16 cellular contexts compared by ENCODE assay signal in the genomic region with DNA sequence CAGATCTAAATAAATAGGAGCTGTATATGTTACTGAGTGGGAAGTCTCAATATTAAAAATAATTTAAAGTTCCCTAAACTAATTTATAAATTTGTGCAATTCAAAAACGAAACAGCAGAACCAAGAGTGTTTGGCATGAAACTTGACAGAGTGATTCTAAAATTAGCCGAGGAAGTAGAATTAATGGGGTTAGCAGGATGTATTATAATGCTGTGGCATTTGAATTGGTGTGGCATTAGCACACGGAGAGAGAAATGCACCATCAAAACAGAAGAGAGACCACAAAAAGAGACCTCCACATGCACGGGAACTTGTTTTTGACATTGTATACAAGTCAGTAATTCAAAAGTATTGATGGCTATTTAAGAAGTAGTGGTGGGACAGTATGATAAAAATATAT.
DNase-seq lines count a peak whose midpoint lies in the region; ATAC-seq, FAIRE-seq and TF ChIP-seq lines count a peak whose summit lies in the region.
"Had no signal": no experiment of that assay in that cellular context is flagged by ENCODE, and none has a peak within 500 bp of the region (broad histone marks: within the 10 kb centered on the region; RNA-seq: fewer than 3 reads in every experiment).

No MANE protein-coding gene starts in this region.

- H2BK15ac ChIP-seq in mesendoderm (replicated peaks; ENCODE audit: low read depth): no peak overlapping the region

- H3K56ac ChIP-seq in mesendoderm (ENCODE audit: low read length): no peak overlapping the region

- no peak overlapping the region for H3K4me2 ChIP-seq in mesendoderm (ENCODE audit: low read length)

- no peak overlapping the region for H4K5ac ChIP-seq in mesendoderm (ENCODE audit: low read length)

- peak; percentile 71 for ATAC-seq in GM19438 (IDR thresholded peaks at IDR 0.05; ENCODE audit: low read depth, unreplicated experiment)
- ATAC-seq in HG03342 (IDR thresholded peaks at IDR 0.05; ENCODE audit: unreplicated experiment): peak; percentile 59
- ATAC-seq in activated naive CD8-positive, alpha-beta T cell treated with anti-CD3 and anti-CD28 coated beads, Interleukin-2, amount 50 U/mL, for 24 hours: no peak
- ATAC-seq: activated T-cell treated with anti-CD3 and anti-CD28 coated beads, Interleukin-2, amount 50 U/mL, for 4 hours had no signal

- no peaks in the 10 kb centered on the region for H3K36me3 ChIP-seq in GM06990 (ENCODE audit: control insufficient read depth, insufficient read depth, low read length)
- H3K36me3 ChIP-seq in mesendoderm (ENCODE audit: control insufficient read depth, insufficient read depth, low read length): no peaks in the 10 kb centered on the region
- H3K36me3 ChIP-seq: left ventricle myocardium inferior, prostate gland, vagina had no signal

- H3K79me2 ChIP-seq in mesendoderm (ENCODE audit: control insufficient read depth, insufficient read depth, low read length): no peaks in the 10 kb centered on the region

- no peak for FAIRE-seq in H54 (lab: Jason Lieb, UNC)

- no peak overlapping the region for H2BK5ac ChIP-seq in mesendoderm (ENCODE audit: low read length)

- no peak overlapping the region for H3K27ac ChIP-seq in mesendoderm (ENCODE audit: low read depth, low read length)
- H3K27ac ChIP-seq: left ventricle myocardium inferior, prostate gland, vagina had no signal

- no peak overlapping the region for H4K8ac ChIP-seq in mesendoderm (ENCODE audit: low read depth, low read length)

- peaks cover 2% of the 10 kb centered on the region for H3K36me3 Mint-ChIP-seq in activated naive CD8-positive, alpha-beta T cell treated with anti-CD3 and anti-CD28 coated beads, Interleukin-2, amount 50 U/mL, for 24 hours (ENCODE audit: low read depth)

- TF ChIP-seq POLR2A in H54 (IDR thresholded peaks at IDR 0.05; ENCODE audit: low read depth, low read length): no peak

- H3K79me1 ChIP-seq in mesendoderm (ENCODE audit: low read length): peaks cover 3% of the 10 kb centered on the region

- peak overlapping the region; percentile 7 for H3K27ac Mint-ChIP-seq in activated naive CD8-positive, alpha-beta T cell treated with anti-CD3 and anti-CD28 coated beads, Interleukin-2, amount 50 U/mL, for 24 hours

- H3K27me3 ChIP-seq in GM06990 (replicated peaks; ENCODE audit: control insufficient read depth, insufficient read depth, low read length): no peaks in the 10 kb centered on the region
- H3K27me3 ChIP-seq in mesendoderm (ENCODE audit: insufficient read depth, low read length, poor library complexity): no peaks in the 10 kb centered on the region
- H3K27me3 ChIP-seq: vagina had no signal

- WGBS in mesendoderm (ENCODE audit: extremely low coverage, insufficient coverage, low lambda C conversion rate): no CpG with 5 or more reads among the region's 4 CpGs

- DNase-seq in GM06990 (ENCODE audit: extremely low read depth, insufficient read length): peak; percentile 49
- no peak for DNase-seq in activated naive CD8-positive, alpha-beta T cell treated with anti-CD3 and anti-CD28 coated beads, Interleukin-2, amount 50 U/mL, for 24 hours
- no peak for DNase-seq in D341Med (ENCODE audit: low spot score)
- no peak for DNase-seq in NCI-H82 (lab: John Stamatoyannopoulos, UW)
- no peak for DNase-seq in mesendoderm
- DNase-seq in H54 (ENCODE audit: insufficient read length, low spot score): no peak
- DNase-seq: activated T-cell treated with anti-CD3 and anti-CD28 coated beads, Interleukin-2, amount 50 U/mL, for 4 hours; AML-193; left ventricle myocardium inferior; NCI-H1417; NK-92 treated with Interleukin-12 subunit alpha and Interleukin-12 subunit beta, amount 100 ng/mL, for 24 hours; T-helper 9 cell had no signal

- H3K4me1 Mint-ChIP-seq in activated naive CD8-positive, alpha-beta T cell treated with anti-CD3 and anti-CD28 coated beads, Interleukin-2, amount 50 U/mL, for 24 hours: peaks cover 24% of the 10 kb centered on the region

- H3K9me3 Mint-ChIP-seq in activated naive CD8-positive, alpha-beta T cell treated with anti-CD3 and anti-CD28 coated beads, Interleukin-2, amount 50 U/mL, for 24 hours: no peaks in the 10 kb centered on the region
- H3K9me3 Mint-ChIP-seq: activated T-cell treated with anti-CD3 and anti-CD28 coated beads, Interleukin-2, amount 50 U/mL, for 4 hours had no signal

- no peak overlapping the region for H3K9ac ChIP-seq in mesendoderm (ENCODE audit: low read length)

- no peak for TF ChIP-seq CTCF in GM06990 (IDR thresholded peaks at IDR 0.05; ENCODE audit: insufficient read depth, low read length, poor library complexity, severe bottlenecking)

- no peak overlapping the region for H3K18ac ChIP-seq in mesendoderm (ENCODE audit: low read length)

- no peak overlapping the region for H3K23ac ChIP-seq in mesendoderm (ENCODE audit: low read length)

- H3K4ac ChIP-seq in mesendoderm (ENCODE audit: low read depth, low read length): no peak overlapping the region

- H3K4me3 ChIP-seq in GM06990 (replicated peaks; ENCODE audit: low read depth, low read length): no peak overlapping the region; the same call in 1 of the 2 replicates
- H3K4me3 ChIP-seq in mesendoderm (ENCODE audit: low read length): no peak overlapping the region
- H3K4me3 ChIP-seq: left ventricle myocardium inferior, prostate gland, vagina had no signal

- no peak overlapping the region for H2AK5ac ChIP-seq in mesendoderm (ENCODE audit: low read length)

- H3K4me3 Mint-ChIP-seq in activated naive CD8-positive, alpha-beta T cell treated with anti-CD3 and anti-CD28 coated beads, Interleukin-2, amount 50 U/mL, for 24 hours: peak overlapping the region; percentile 0
- H3K4me3 Mint-ChIP-seq: activated T-cell treated with anti-CD3 and anti-CD28 coated beads, Interleukin-2, amount 50 U/mL, for 4 hours had no signal

- no peak overlapping the region for H2BK120ac ChIP-seq in mesendoderm (ENCODE audit: low read depth, low read length)

- no peaks in the 10 kb centered on the region for H3K27me3 Mint-ChIP-seq in activated naive CD8-positive, alpha-beta T cell treated with anti-CD3 and anti-CD28 coated beads, Interleukin-2, amount 50 U/mL, for 24 hours

- H3K4me1 ChIP-seq in mesendoderm (ENCODE audit: control insufficient read depth, low read depth, low read length): no peaks in the 10 kb centered on the region
- H3K4me1 ChIP-seq: prostate gland, vagina had no signal
